In genomic region chr17:29079433-29079832, GRCh38 we compare ENCODE assay signal across 23 cellular contexts.
"Had no signal": no experiment of that assay in that cellular context is flagged by ENCODE, and none has a peak within 500 bp of the region (broad histone marks: within the 10 kb centered on the region; RNA-seq: fewer than 3 reads in every experiment).

No MANE protein-coding gene starts in this region.

- H3K27me3 ChIP-seq: MG63 had no signal

- DNase-seq: activated CD4-positive, alpha-beta memory T cell treated with anti-CD3 and anti-CD28 coated beads, Interleukin-2, amount 10 ng/mL, durations not matched to agents 7 days and 5 days; activated CD4-positive, alpha-beta T cell treated with anti-CD3 and anti-CD28 coated beads, Interleukin-2, amount 50 U/mL, for 1 hour; activated CD4-positive, CD25-positive, alpha-beta regulatory T cell; activated gamma-delta T cell treated with Interleukin-2 at 50 U/mL for 16 hours; activated naive CD4-positive, alpha-beta T cell treated with anti-CD3 and anti-CD28 coated beads, Interleukin-2, amount 10 ng/mL, durations not matched to agents 7 days and 5 days; activated naive CD8-positive, alpha-beta T cell treated with anti-CD3 and anti-CD28 coated beads for 36 hours; activated T-cell treated with anti-CD3 and anti-CD28 coated beads for 4 hours; activated T-cell treated with anti-CD3 and anti-CD28 coated beads, Interleukin-2, amount 50 U/mL, for 48 hours; MG63; MV-4-11; NCI-H1092 treated with DMSO at 0.1 percent for 48 hours; NCI-H1417 treated with DMSO at 0.1 percent for 48 hours; NCI-H1694; NCI-H2029; NCI-H2107; NCI-H345; NCI-H510A; NCI-H526 treated with DMSO at 0.1 percent for 48 hours; NCI-H82; SK-N-SH; T-helper 1 cell had no signal

- ATAC-seq: activated T-helper 17 cell treated with anti-CD3 and anti-CD28 coated beads, Interleukin-2, amount 50 U/mL, for 72 hours had no signal

- H3K4me3 ChIP-seq: MG63 had no signal

- H3K27ac ChIP-seq: VCaP had no signal

- H3K4me2 ChIP-seq: SK-N-SH had no signal

- H3K9me3 ChIP-seq: MG63, SK-N-SH had no signal

- H3K9ac ChIP-seq: SK-N-SH had no signal
